Comparison of ENCODE assay signal across 15 cellular contexts in genomic region chr5:43700591-43700990, GRCh38.
DNase-seq lines count a peak whose midpoint lies in the region; ATAC-seq and TF ChIP-seq lines count a peak whose summit lies in the region.
"Had no signal": no experiment of that assay in that cellular context is flagged by ENCODE, and none has a peak within 500 bp of the region (broad histone marks: within the 10 kb centered on the region; RNA-seq: fewer than 3 reads in every experiment).

No MANE protein-coding gene starts in this region.

- CTCF ChIA-PET in PC-3 (lab: Charles Lee), result no interaction called here

- no peaks in the 10 kb centered on the region for H4K20me1 ChIP-seq in PC-3 (ENCODE audit: low read length)

- BruUV-seq in PC-3 (replicated peaks; lab: Mats Ljungman, UMichigan), result no TSS peak

- no peak for TF ChIP-seq EP300 in gastroesophageal sphincter (IDR thresholded peaks at IDR 0.05)

- 69 to 79% methylated on average over 2 of the region's 2 CpGs for WGBS in gastroesophageal sphincter (ENCODE audit: low coverage in 1 of 2), 2 donors

- H3K79me2 ChIP-seq in PC-3 (ENCODE audit: low read length), result no peaks in the 10 kb centered on the region

- H3K4me3 ChIP-seq in left ventricle myocardium inferior, result no peak overlapping the region
- H3K4me3 ChIP-seq in PC-3 (ENCODE audit: low read length), result no peak overlapping the region
- no peak overlapping the region for H3K4me3 ChIP-seq in gastroesophageal sphincter
- H3K4me3 ChIP-seq: A549 had no signal

- no peak overlapping the region for H3K4me2 ChIP-seq in PC-3 (ENCODE audit: low read length)
- H3K4me2 ChIP-seq: A549 had no signal

- H3K9ac ChIP-seq in PC-3 (ENCODE audit: low read length), result no peak overlapping the region

- ATAC-seq in Right ventricle myocardium inferior, result no peak
- ATAC-seq in PC-3, result peak; percentile 38
- no peak for ATAC-seq in gastroesophageal sphincter
- no peak for ATAC-seq in GM21825 (IDR thresholded peaks at IDR 0.05; ENCODE audit: unreplicated experiment)
- no peak for ATAC-seq in GM18868 (IDR thresholded peaks at IDR 0.05; ENCODE audit: unreplicated experiment)
- ATAC-seq: A549, HCT116 had no signal

- no peaks in the 10 kb centered on the region for H3K27me3 ChIP-seq in left ventricle myocardium inferior (ENCODE audit: low read depth)
- no peaks in the 10 kb centered on the region for H3K27me3 ChIP-seq in PC-3 (ENCODE audit: low read length)
- no peaks in the 10 kb centered on the region for H3K27me3 ChIP-seq in gastroesophageal sphincter

- DNase-seq in left ventricle myocardium inferior (no peak), Right ventricle myocardium inferior (ENCODE audit: missing footprints) (no peak), PC-3 (no peak), NCI-H526 (lab: John Stamatoyannopoulos, UW) (no peak)
- DNase-seq: AML-193; Caco-2; CD4-positive, alpha-beta T cell; GOT3; H7 had no signal

- H3F3A ChIP-seq in PC-3 (ENCODE audit: low read length, unreplicated experiment), result no peaks in the 10 kb centered on the region

- POLR2A ChIA-PET in PC-3 (lab: Charles Lee; ENCODE audit: unreplicated experiment), result no interaction called here

- no peak overlapping the region for H2AFZ ChIP-seq in PC-3 (ENCODE audit: low read length)

- H3K9me2 ChIP-seq in PC-3 (replicated peaks; ENCODE audit: low read length), result no peaks in the 10 kb centered on the region

- TF ChIP-seq CTCF in left ventricle myocardium inferior (IDR thresholded peaks at IDR 0.05; ENCODE audit: borderline replicate concordance), result no peak
- no peak for TF ChIP-seq CTCF in PC-3 (conservative IDR thresholded peaks at IDR 0.05; ENCODE audit: low read depth, low read length)
- TF ChIP-seq CTCF in gastroesophageal sphincter (IDR thresholded peaks at IDR 0.05), result no peak

- H3K36me3 ChIP-seq in left ventricle myocardium inferior (peaks cover 48% of the 10 kb centered on the region), PC-3 (ENCODE audit: low read depth, low read length) (no peaks in the 10 kb centered on the region), gastroesophageal sphincter (peaks cover 0 to 37% of the 10 kb centered on the region in 2 donors)

- H3K27ac ChIP-seq in left ventricle myocardium inferior (replicated peaks) (peak overlapping the region; percentile 53), PC-3 (ENCODE audit: low read length) (no peak overlapping the region), gastroesophageal sphincter (peak overlapping the region in 3 of 4 donors; percentile 20 to 39 (median 30))
- H3K27ac ChIP-seq: 22Rv1, A549 had no signal

- H3K4me1 ChIP-seq in left ventricle myocardium inferior (peaks cover 82% of the 10 kb centered on the region), PC-3 (ENCODE audit: insufficient read depth, low read length) (no peaks in the 10 kb centered on the region), gastroesophageal sphincter (peaks cover 3 to 53% (median 4%) of the 10 kb centered on the region in 3 donors)
- H3K4me1 ChIP-seq: A549, Caco-2 had no signal

- H3K9me3 ChIP-seq in left ventricle myocardium inferior (replicated peaks) (peaks cover 5% of the 10 kb centered on the region), PC-3 (ENCODE audit: low read length) (0 out of 2 replicates have a peak, but pooled peaks cover under 1% of the 10 kb centered on the region), gastroesophageal sphincter (no peaks in the 10 kb centered on the region)
- H3K9me3 ChIP-seq: A549 had no signal

- intact Hi-C loops in left ventricle myocardium inferior (cut with micrococcal nuclease), result no loop called here
- intact Hi-C loops in Right ventricle myocardium inferior (cut with DNase I), result no loop called here
- intact Hi-C loops in PC-3 (cut with micrococcal nuclease), result no loop called here

- no peak for TF ChIP-seq POLR2A in gastroesophageal sphincter (IDR thresholded peaks at IDR 0.05)
